Comparison of ENCODE assay signal across 10 cellular contexts in genomic region chr7:2107386-2108085, GRCh38.
DNase-seq lines count a peak whose midpoint lies in the region; ATAC-seq and TF ChIP-seq lines count a peak whose summit lies in the region.
"Had no signal": no experiment of that assay in that cellular context is flagged by ENCODE, and none has a peak within 500 bp of the region (broad histone marks: within the 10 kb centered on the region; RNA-seq: fewer than 3 reads in every experiment).

No MANE protein-coding gene starts in this region.

- intact Hi-C loops in natural killer cell (cut with micrococcal nuclease): no loop called here

- POLR2A ChIA-PET in naive thymus-derived CD8-positive, alpha-beta T cell (lab: Charles Lee): no interaction called here

- H3K36me3 Mint-ChIP-seq in natural killer cell (no peaks in the 10 kb centered on the region), brain (no peaks in the 10 kb centered on the region)
- H3K36me3 Mint-ChIP-seq in natural killer cell treated with Interleukin-12 subunit alpha and Interleukin-12 subunit beta and Interleukin-15 and Interleukin-18, amount 100 ng/mL, for 72 hours: peaks cover 2% of the 10 kb centered on the region
- peaks cover 0 to 2% (median 0%) of the 10 kb centered on the region in 3 donors for H3K36me3 Mint-ChIP-seq in naive thymus-derived CD8-positive, alpha-beta T cell

- H3K4me1 Mint-ChIP-seq in natural killer cell: peaks cover 52 to 58% of the 10 kb centered on the region in 2 donors
- peaks cover 45 to 48% of the 10 kb centered on the region in 2 donors for H3K4me1 Mint-ChIP-seq in natural killer cell treated with Interleukin-12 subunit alpha and Interleukin-12 subunit beta and Interleukin-15 and Interleukin-18, amount 100 ng/mL, for 72 hours (ENCODE audit: low read depth in 2 of 2)
- peaks cover 98% of the 10 kb centered on the region for H3K4me1 Mint-ChIP-seq in brain
- peaks cover 23 to 49% (median 44%) of the 10 kb centered on the region in 4 donors for H3K4me1 Mint-ChIP-seq in naive thymus-derived CD8-positive, alpha-beta T cell

- H3K27me3 Mint-ChIP-seq in natural killer cell (ENCODE audit: low read depth in 2 of 2) (peaks cover 6 to 10% of the 10 kb centered on the region in 2 donors), brain (no peaks in the 10 kb centered on the region)
- peaks cover 7 to 8% of the 10 kb centered on the region in 2 donors for H3K27me3 Mint-ChIP-seq in natural killer cell treated with Interleukin-12 subunit alpha and Interleukin-12 subunit beta and Interleukin-15 and Interleukin-18, amount 100 ng/mL, for 72 hours
- no peaks in the 10 kb centered on the region for H3K27me3 Mint-ChIP-seq in naive thymus-derived CD8-positive, alpha-beta T cell

- H3K27ac Mint-ChIP-seq in natural killer cell (no peak overlapping the region), brain (peak overlapping the region; percentile 51 to 97 (median 84))
- H3K27ac Mint-ChIP-seq in natural killer cell treated with Interleukin-12 subunit alpha and Interleukin-12 subunit beta and Interleukin-15 and Interleukin-18, amount 100 ng/mL, for 72 hours: no peak overlapping the region
- peak overlapping the region in 5 of 10 donors; percentile 14 to 51 (median 32) for H3K27ac Mint-ChIP-seq in naive thymus-derived CD8-positive, alpha-beta T cell

- H3K4me3 Mint-ChIP-seq in natural killer cell: peak overlapping the region; percentile 67
- H3K4me3 Mint-ChIP-seq in natural killer cell treated with Interleukin-12 subunit alpha and Interleukin-12 subunit beta and Interleukin-15 and Interleukin-18, amount 100 ng/mL, for 72 hours: no peak overlapping the region
- H3K4me3 Mint-ChIP-seq in brain: peak overlapping the region in 1 of 5 experiments; percentile 64
- H3K4me3 Mint-ChIP-seq in naive thymus-derived CD8-positive, alpha-beta T cell: peak overlapping the region in 1 of 10 donors; percentile 4

- H3K9me3 Mint-ChIP-seq in natural killer cell (peaks cover 1 to 2% of the 10 kb centered on the region in 2 donors), brain (peaks cover 0 to 5% (median 0%) of the 10 kb centered on the region in 5 experiments)
- H3K9me3 Mint-ChIP-seq in natural killer cell treated with Interleukin-12 subunit alpha and Interleukin-12 subunit beta and Interleukin-15 and Interleukin-18, amount 100 ng/mL, for 72 hours: peaks cover 2% of the 10 kb centered on the region
- H3K9me3 Mint-ChIP-seq in naive thymus-derived CD8-positive, alpha-beta T cell: peaks cover 0 to 2% (median 0%) of the 10 kb centered on the region in 9 donors

- DNase-seq in natural killer cell (no peak), medulla oblongata (ENCODE audit: extremely low spot score) (peak; percentile 38), ureter (ENCODE audit: low spot score) (no peak)
- no peak for DNase-seq in natural killer cell treated with Interleukin-12 subunit alpha and Interleukin-12 subunit beta and Interleukin-15 and Interleukin-18, amount 100 ng/mL, for 72 hours (ENCODE audit: low spot score)
- no peak for DNase-seq in naive thymus-derived CD8-positive, alpha-beta T cell
- DNase-seq: activated CD8-positive, alpha-beta memory T cell treated with anti-CD3 and anti-CD28 coated beads, Interleukin-2, amount 50 U/mL, for 4 hours; stimulated activated CD4-positive, alpha-beta T cell treated with anti-CD3 and anti-CD28 coated beads, Interleukin-2, amount 100 ng/mL, for 48 hours had no signal

- TF ChIP-seq CTCF in natural killer cell (IDR thresholded peaks at IDR 0.05) (no peak), brain (conservative IDR thresholded peaks at IDR 0.05) (no peak)

- ATAC-seq in natural killer cell: no peak
- no peak for ATAC-seq in natural killer cell treated with Interleukin-12 subunit alpha and Interleukin-12 subunit beta and Interleukin-15 and Interleukin-18, amount 100 ng/mL, for 72 hours
- ATAC-seq in GM18511 (IDR thresholded peaks at IDR 0.05; ENCODE audit: unreplicated experiment): no peak
- no peak for ATAC-seq in naive thymus-derived CD8-positive, alpha-beta T cell
- no peak for ATAC-seq in GM21390 (IDR thresholded peaks at IDR 0.05; ENCODE audit: unreplicated experiment)

Comparison
In these comparisons a context has a peak if more than half of its experiments do, and no peak if none do; other contexts are left out.
1. H3K27ac Mint-ChIP-seq: peak in brain (5 of 5); none in natural killer cell (0 of 2) and natural killer cell treated with Interleukin-12 subunit alpha and Interleukin-12 subunit beta and Interleukin-15 and Interleukin-18, amount 100 ng/mL, for 72 hours (0 of 2).